12 cellular contexts compared by ENCODE assay signal in genomic region chr17:4520881-4521600, GRCh38. TPM values are rescaled to one million over a fixed set of nuclear protein-coding genes. Genes with fewer than 3 reads are reported as not detected.
DNase-seq lines count a peak whose midpoint lies in the region; ATAC-seq and TF ChIP-seq lines count a peak whose summit lies in the region.
"Had no signal": no experiment of that assay in that cellular context is flagged by ENCODE, and none has a peak within 500 bp of the region (broad histone marks: within the 10 kb centered on the region; RNA-seq: fewer than 3 reads in every experiment).

No MANE protein-coding gene starts in this region.

- no peak overlapping the region for H2BK120ac ChIP-seq in mesenchymal stem cell (ENCODE audit: low read depth, low read length)

- H3K36me3 ChIP-seq in Peyer's patch (no peaks in the 10 kb centered on the region), mesenchymal stem cell (ENCODE audit: control insufficient read depth in 1 of 2, insufficient read depth in 2 of 2, low read depth in 1 of 2, low read length in 2 of 2) (peaks cover 0 to 26% of the 10 kb centered on the region in 2 experiments), upper lobe of right lung (no peaks in the 10 kb centered on the region)

- no peak overlapping the region for H2AK5ac ChIP-seq in mesenchymal stem cell (ENCODE audit: low read length, severe bottlenecking)

- H4K91ac ChIP-seq in mesenchymal stem cell (ENCODE audit: low read length), result no peak overlapping the region

- peak overlapping the region; percentile 13 for H2BK15ac ChIP-seq in mesenchymal stem cell (ENCODE audit: low read depth, poor library complexity, severe bottlenecking)

- no peak overlapping the region for H3K18ac ChIP-seq in mesenchymal stem cell (ENCODE audit: low read depth in 1 of 2, low read length in 2 of 2)

- H3K27ac ChIP-seq in Peyer's patch (peak overlapping the region in 3 of 4 donors; percentile 28 to 68 (median 49)), epithelial cell of prostate (peak overlapping the region; percentile 90), mesenchymal stem cell (ENCODE audit: low read length, poor library complexity, severe bottlenecking) (no peak overlapping the region), upper lobe of right lung (peak overlapping the region; percentile 75)

- H3K4me1 ChIP-seq in Peyer's patch (peaks cover 3 to 6% (median 4%) of the 10 kb centered on the region in 4 donors), mesenchymal stem cell (ENCODE audit: control insufficient read depth, insufficient read depth, low read depth, low read length) (peaks cover 3% of the 10 kb centered on the region), upper lobe of right lung (peaks cover 45% of the 10 kb centered on the region)

- DNase-seq in Peyer's patch, result peak in 1 of 3 donors; percentile 61
- DNase-seq in epithelial cell of prostate (ENCODE audit: low read depth, low spot score), result peak; percentile 64
- DNase-seq in mesenchymal stem cell, result no peak
- DNase-seq in upper lobe of right lung, result peak; percentile 87
- no peak for DNase-seq in NCI-H69 (lab: John Stamatoyannopoulos, UW)
- DNase-seq in RKO (ENCODE audit: low spot score), result no peak
- DNase-seq: activated T-cell treated with anti-CD3 and anti-CD28 coated beads, Interleukin-2, amount 50 U/mL, for 24 hours; NCI-H2081; stimulated activated CD4-positive, alpha-beta T cell treated with anti-CD3 and anti-CD28 coated beads, Interleukin-4, amount 100 ng/mL, for 4 hours had no signal

- H3K4me3 ChIP-seq in Peyer's patch (no peak overlapping the region), mesenchymal stem cell (ENCODE audit: insufficient read depth in 1 of 2, low read depth in 1 of 2, low read length in 2 of 2) (no peak overlapping the region), upper lobe of right lung (no peak overlapping the region)

- WGBS in mesenchymal stem cell, result 92% methylated on average over 7 of the region's 8 CpGs

- H3K23ac ChIP-seq in mesenchymal stem cell (ENCODE audit: low read length in 2 of 2), result no peak overlapping the region

- H3K9ac ChIP-seq in mesenchymal stem cell (ENCODE audit: low read length), result no peak overlapping the region

- H3K9me3 ChIP-seq in Peyer's patch (no peaks in the 10 kb centered on the region), mesenchymal stem cell (ENCODE audit: control insufficient read depth, low read length) (no peaks in the 10 kb centered on the region), upper lobe of right lung (no peaks in the 10 kb centered on the region)

- no peak for TF ChIP-seq POLR2A in Peyer's patch (IDR thresholded peaks at IDR 0.05)

- no peaks in the 10 kb centered on the region for H3K27me3 ChIP-seq in Peyer's patch
- peaks cover 0 to 30% of the 10 kb centered on the region in 2 experiments for H3K27me3 ChIP-seq in mesenchymal stem cell (ENCODE audit: control insufficient read depth in 1 of 2, insufficient read depth in 1 of 2, low read length in 2 of 2)
- H3K27me3 ChIP-seq in upper lobe of right lung, result no peaks in the 10 kb centered on the region

- no peak overlapping the region for H2BK5ac ChIP-seq in mesenchymal stem cell (ENCODE audit: low read depth, low read length, poor library complexity, severe bottlenecking)

- no peak overlapping the region for H2BK12ac ChIP-seq in mesenchymal stem cell (ENCODE audit: low read length in 2 of 2)

- H3K79me1 ChIP-seq in mesenchymal stem cell (replicated peaks; ENCODE audit: low read length, poor library complexity, severe bottlenecking), result no peaks in the 10 kb centered on the region

- H3K4ac ChIP-seq in mesenchymal stem cell (ENCODE audit: low read depth in 1 of 2, low read length in 2 of 2), result no peak overlapping the region

- no peak overlapping the region for H4K8ac ChIP-seq in mesenchymal stem cell (ENCODE audit: low read length)

- ATAC-seq in upper lobe of right lung (peak; percentile 85), HG02610 (IDR thresholded peaks at IDR 0.05; ENCODE audit: unreplicated experiment) (no peak)

- no peak overlapping the region for H3K14ac ChIP-seq in mesenchymal stem cell (ENCODE audit: low read length in 2 of 2)

- no peak overlapping the region for H2AFZ ChIP-seq in mesenchymal stem cell (ENCODE audit: low read depth, low read length)

- no peak overlapping the region for H3K4me2 ChIP-seq in mesenchymal stem cell (ENCODE audit: low read length, poor library complexity, severe bottlenecking)

- intact Hi-C loops in upper lobe of right lung (cut with DNase I), result no loop called here

- TF ChIP-seq CTCF in Peyer's patch (IDR thresholded peaks at IDR 0.05) (no peak), upper lobe of right lung (IDR thresholded peaks at IDR 0.05) (no peak)

RNA-seq across cellular contexts. Expression of gene SPNS2, which starts 22.4 kb away (rescaled TPM):
- 10 to 100 TPM; 12.4 to 81.0 (median 31.9) TPM for total RNA-seq in Peyer's patch
- 0.01 TPM for polyA plus RNA-seq in mesenchymal stem cell (2013, experiment 1 of 2)
- polyA plus RNA-seq in mesenchymal stem cell (2013, experiment 2 of 2), result not detected
- 67.0 TPM for total RNA-seq in upper lobe of right lung
- total RNA-seq: RPMI7951 had no signal

RNA-seq across cellular contexts. Expression of gene MYBBP1A, which starts 34.1 kb away (rescaled TPM):
- 100 to 1,000 TPM in 2 of 4 donors, 10 to 100 TPM in 2; 27.1 to 244 (median 91.2) TPM for total RNA-seq in Peyer's patch
- polyA plus RNA-seq in mesenchymal stem cell (2013, experiment 1 of 2), result 20.8 TPM
- 19.7 TPM for polyA plus RNA-seq in mesenchymal stem cell (2013, experiment 2 of 2)
- total RNA-seq in upper lobe of right lung, result 46.7 TPM

RNA-seq across cellular contexts. Expression of gene GGT6, which starts 39.3 kb away (rescaled TPM):
- total RNA-seq in Peyer's patch, result 100 to 1,000 TPM in 2 of 4 donors, 10 to 100 TPM in 2; 26.4 to 199 (median 119) TPM
- polyA plus RNA-seq in mesenchymal stem cell (2013, experiment 1 of 2), result not detected
- polyA plus RNA-seq in mesenchymal stem cell (2013, experiment 2 of 2), result not detected
- 5.6 TPM for total RNA-seq in upper lobe of right lung
- total RNA-seq: RPMI7951, subcutaneous adipose tissue had no signal

Comparison
In these comparisons a context has a peak if more than half of its experiments do, and no peak if none do; other contexts are left out.
1. DNase-seq: peak in epithelial cell of prostate (single experiment) and upper lobe of right lung (single experiment); none in mesenchymal stem cell (single experiment), NCI-H69 (single experiment) and RKO (single experiment).